In genomic region chr20:51738877-51739447, GRCh38 we compare ENCODE assay signal across 1 cellular context.
TF ChIP-seq lines count a peak whose summit lies in the region.

No MANE protein-coding gene starts in this region.

TF ChIP-seq in HEK293, 187 proteins besides CTCF, POLR2A, EP300 and RAD21 (continued from another document):
- TF ChIP-seq PRDM10 (tag by site-specific recombination; IDR thresholded peaks at IDR 0.05) (peak; percentile 38; the same call in 1 of the 2 replicates), ZNF76 (tag by site-specific recombination; IDR thresholded peaks at IDR 0.05; ENCODE audit: borderline replicate concordance, low read depth) (no peak), RBAK (tag by site-specific recombination; IDR thresholded peaks at IDR 0.05) (no peak), ZNF174 (tag by site-specific recombination; IDR thresholded peaks at IDR 0.05) (no peak), ZNF362 (tag by site-specific recombination; IDR thresholded peaks at IDR 0.05) (peak; percentile 50; the same call in 1 of the 2 replicates), ZNF175 (tag by site-specific recombination; IDR thresholded peaks at IDR 0.05) (no peak), KLF17 (tag by site-specific recombination; IDR thresholded peaks at IDR 0.05) (peak; percentile 83), ZNF600 (tag by site-specific recombination; IDR thresholded peaks at IDR 0.05) (peak; percentile 97), ZNF239 (tag by site-specific recombination; IDR thresholded peaks at IDR 0.05) (no peak), HIC1 (tag by site-specific recombination; IDR thresholded peaks at IDR 0.05) (no peak), ZNF596 (tag by site-specific recombination; IDR thresholded peaks at IDR 0.05) (no peak), ZNF2 (tag by site-specific recombination; IDR thresholded peaks at IDR 0.05) (no peak), ZNF37A (tag by site-specific recombination; IDR thresholded peaks at IDR 0.05) (no peak), ZNF660 (tag by site-specific recombination; IDR thresholded peaks at IDR 0.05) (no peak), ZNF292 (tag by site-specific recombination; IDR thresholded peaks at IDR 0.05; ENCODE audit: borderline replicate concordance, low read depth) (no peak), GLIS2 (tag by site-specific recombination; IDR thresholded peaks at IDR 0.05) (peak; percentile 52), ZNF629 (tag by site-specific recombination; IDR thresholded peaks at IDR 0.05) (0 out of 2 replicates have a peak, but pooled peaks have one; percentile 29), ZBTB8A (tag by site-specific recombination; IDR thresholded peaks at IDR 0.05) (no peak), TRIM28 (IDR thresholded peaks at IDR 0.05; ENCODE audit: borderline replicate concordance, low read length) (no peak), ZBTB26 (tag by site-specific recombination; optimal IDR thresholded peaks at IDR 0.05) (no peak), ELK4 (IDR thresholded peaks at IDR 0.05; ENCODE audit: borderline replicate concordance, low read depth, low read length) (no peak), ZNF518A (tag by site-specific recombination; conservative IDR thresholded peaks at IDR 0.05; ENCODE audit: low read depth) (no peak), ZNF707 (tag by site-specific recombination; IDR thresholded peaks at IDR 0.05) (no peak), MYNN (tag by site-specific recombination; IDR thresholded peaks at IDR 0.05; ENCODE audit: borderline replicate concordance) (no peak), ZNF654 (tag by site-specific recombination; IDR thresholded peaks at IDR 0.05; ENCODE audit: low read depth) (no peak), ZNF544 (tag by site-specific recombination; IDR thresholded peaks at IDR 0.05) (no peak), EGR2 (tag by site-specific recombination; IDR thresholded peaks at IDR 0.05; ENCODE audit: low read depth) (peak; percentile 14; the same call in 1 of the 2 replicates), SP7 (tag by site-specific recombination; IDR thresholded peaks at IDR 0.05) (peak; percentile 35; the same call in 1 of the 2 replicates), ZNF16 (tag by site-specific recombination; IDR thresholded peaks at IDR 0.05; ENCODE audit: low read depth) (no peak), ZNF211 (tag by site-specific recombination; IDR thresholded peaks at IDR 0.05; ENCODE audit: low read depth) (no peak), GLI2 (tag by site-specific recombination; IDR thresholded peaks at IDR 0.05; ENCODE audit: borderline replicate concordance, low read depth) (no peak), ZNF792 (tag by site-specific recombination; IDR thresholded peaks at IDR 0.05) (no peak), KLF1 (tag by site-specific recombination; IDR thresholded peaks at IDR 0.05) (peak; percentile 83), ZNF837 (tag by site-specific recombination; IDR thresholded peaks at IDR 0.05) (no peak), GLIS1 (tag by site-specific recombination; IDR thresholded peaks at IDR 0.05) (0 out of 2 replicates have a peak, but pooled peaks have one; percentile 20), ZBTB48 (tag by site-specific recombination; IDR thresholded peaks at IDR 0.05) (no peak), KLF16 (tag by site-specific recombination; IDR thresholded peaks at IDR 0.05) (0 out of 2 replicates have a peak, but pooled peaks have one; percentile 48)
